ENCODE assay signal across 8 cellular contexts in genomic region chr6:32668226-32668747, GRCh38. TPM values are rescaled to one million over a fixed set of nuclear protein-coding genes. Genes with fewer than 3 reads are reported as not detected.
DNase-seq lines count a peak whose midpoint lies in the region; ATAC-seq and TF ChIP-seq lines count a peak whose summit lies in the region.

No MANE protein-coding gene starts in this region.

- DNase-seq in cardiac muscle cell (ENCODE audit: low read depth in 1 of 2, low spot score in 1 of 2), result peak; percentile 34 to 84
- no peak for DNase-seq in cardiac septum (ENCODE audit: low spot score)
- DNase-seq in T-helper 2 cell, result peak in 3 of 5 experiments; percentile 4 to 88 (median 41)
- peak; percentile 29 to 62 (median 54) for DNase-seq in effector memory CD4-positive, alpha-beta T cell
- peak; percentile 13 to 27 for DNase-seq in psoas muscle
- no peak for DNase-seq in GF-D8 (lab: John Stamatoyannopoulos, UW)
- DNase-seq in 8988T, result no peak

- no peak for TF ChIP-seq CTCF in cardiac muscle cell (IDR thresholded peaks at IDR 0.05; ENCODE audit: low read depth, low read length)
- no peak for TF ChIP-seq CTCF in psoas muscle (IDR thresholded peaks at IDR 0.05)

- 38 to 51% (median 44%) methylated on average over 5 of the region's 5 CpGs for WGBS in psoas muscle, 3 donors

- H3K27me3 ChIP-seq in cardiac muscle cell (peaks cover 31% of the 10 kb centered on the region), psoas muscle (ENCODE audit: insufficient read depth in 3 of 3, low read length in 2 of 3) (peaks cover 0 to 4% (median 0%) of the 10 kb centered on the region in 3 donors)
- peaks cover 3% of the 10 kb centered on the region for H3K27me3 ChIP-seq in effector memory CD4-positive, alpha-beta T cell (replicated peaks; ENCODE audit: control insufficient read depth, insufficient read depth, low read length, poor library complexity, severe bottlenecking)

- intact Hi-C loops in cardiac septum (cut with DNase I) (no loop called here), psoas muscle (cut with DNase I) (no loop called here)

- no peaks in the 10 kb centered on the region for H3K9me3 ChIP-seq in cardiac muscle cell (ENCODE audit: low read depth)
- no peaks in the 10 kb centered on the region for H3K9me3 ChIP-seq in effector memory CD4-positive, alpha-beta T cell (ENCODE audit: control insufficient read depth, low read length)
- no peaks in the 10 kb centered on the region for H3K9me3 ChIP-seq in psoas muscle

- H3K27ac ChIP-seq in cardiac muscle cell (no peak overlapping the region), psoas muscle (no peak overlapping the region)
- H3K27ac ChIP-seq in effector memory CD4-positive, alpha-beta T cell (ENCODE audit: insufficient read depth, low read length, poor library complexity, severe bottlenecking), result no peak overlapping the region

- ATAC-seq in HG03039 (IDR thresholded peaks at IDR 0.05; ENCODE audit: unreplicated experiment) (peak; percentile 65), psoas muscle (peak in 2 of 4 donors; percentile 42 to 69)

- H3K4me1 ChIP-seq in cardiac muscle cell (ENCODE audit: low read depth) (no peaks in the 10 kb centered on the region), psoas muscle (no peaks in the 10 kb centered on the region)
- peaks cover 15% of the 10 kb centered on the region for H3K4me1 ChIP-seq in effector memory CD4-positive, alpha-beta T cell (ENCODE audit: control insufficient read depth, insufficient read depth, low read length, poor library complexity, severe bottlenecking)

- H3K4me3 ChIP-seq in cardiac muscle cell (no peak overlapping the region), psoas muscle (no peak overlapping the region)
- H3K4me3 ChIP-seq in effector memory CD4-positive, alpha-beta T cell (ENCODE audit: insufficient read depth, low read depth, low read length, poor library complexity, severe bottlenecking), result no peak overlapping the region

- H3K36me3 ChIP-seq in cardiac muscle cell, result no peaks in the 10 kb centered on the region
- no peaks in the 10 kb centered on the region for H3K36me3 ChIP-seq in effector memory CD4-positive, alpha-beta T cell (ENCODE audit: control insufficient read depth, insufficient read depth, low read length)
- H3K36me3 ChIP-seq in psoas muscle (ENCODE audit: insufficient read depth in 1 of 2, low read depth in 1 of 2), result no peaks in the 10 kb centered on the region

RNA-seq across cellular contexts. Expression of gene HLA-DQB1, which starts 1.8 kb away (rescaled TPM):
- total RNA-seq in cardiac muscle cell (0.18 and 7.2 TPM in 2 replicates), cardiac septum (3.7 TPM), psoas muscle (1 to 10 TPM; 2.9 to 5.4 (median 4.2) TPM)
- polyA plus RNA-seq in cardiac muscle cell (0.54 and 0.75 TPM in 2 replicates), psoas muscle (10 to 100 TPM in 1 of 3 donors, 1 to 10 TPM in 2; 8.2 to 10.8 (median 8.6) TPM)

RNA-seq across cellular contexts. Expression of gene HLA-DQA1, which starts 31.1 kb away (rescaled TPM):
- not detected in 2 replicates for total RNA-seq in cardiac muscle cell
- polyA plus RNA-seq in cardiac muscle cell, result 0.27 TPM in 1 of 2 replicates, not detected in the other
- total RNA-seq in cardiac septum, result 5.2 TPM
- 1 to 10 TPM; 1.3 to 7.8 (median 6.2) TPM for total RNA-seq in psoas muscle
- 1 to 10 TPM; 5.9 to 7.8 (median 5.9) TPM for polyA plus RNA-seq in psoas muscle

Comparison
In these comparisons a context has a peak if more than half of its experiments do, and no peak if none do; other contexts are left out.
1. DNase-seq: peak in cardiac muscle cell (2 of 2), T-helper 2 cell (3 of 5), effector memory CD4-positive, alpha-beta T cell (3 of 3) and psoas muscle (2 of 2); none in cardiac septum (single experiment), GF-D8 (single experiment) and 8988T (single experiment).